1 cellular context compared by ENCODE assay signal in the genomic region with DNA sequence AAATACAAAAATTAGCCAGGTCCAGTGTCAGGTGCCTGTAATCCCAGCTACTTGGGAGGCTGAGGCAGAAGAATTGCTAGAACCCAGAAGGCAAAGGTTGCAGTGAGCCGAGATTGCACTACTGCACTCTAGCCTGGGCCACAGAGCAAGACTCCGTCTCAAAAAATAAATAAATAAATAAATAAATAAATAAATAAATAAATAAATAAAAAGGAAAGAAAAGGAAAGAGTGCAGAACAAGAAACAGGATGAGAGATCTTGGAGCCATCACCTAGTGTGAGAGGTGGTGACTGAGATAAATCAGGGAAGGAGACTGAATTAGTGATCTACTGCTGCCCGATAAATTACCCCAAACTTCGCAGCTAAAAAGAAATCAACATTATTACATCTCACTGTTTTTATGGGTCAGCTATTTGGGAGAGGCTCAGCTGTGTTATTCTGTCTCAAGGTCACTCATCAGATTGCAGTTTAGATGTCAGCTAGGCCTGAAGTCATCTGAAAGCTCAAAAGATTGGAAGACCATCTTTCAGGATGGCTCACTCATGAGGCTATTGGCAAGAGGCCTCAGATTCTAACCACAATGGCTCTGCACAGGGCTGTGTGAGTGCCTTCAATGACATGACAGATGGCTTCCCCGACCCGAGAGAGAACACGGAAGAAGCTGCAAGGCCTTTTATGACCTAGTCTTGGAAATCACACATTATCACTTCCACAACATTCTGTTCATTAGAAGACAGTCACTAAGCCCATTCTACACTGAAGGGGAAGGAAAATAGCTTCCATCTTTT.
TF ChIP-seq lines count a peak whose summit lies in the region.

No MANE protein-coding gene starts in this region.

TF ChIP-seq in HEK293, 187 proteins besides CTCF, POLR2A, EP300 and RAD21 (continued from another document and continues in another):
- TF ChIP-seq, protein P1, sequence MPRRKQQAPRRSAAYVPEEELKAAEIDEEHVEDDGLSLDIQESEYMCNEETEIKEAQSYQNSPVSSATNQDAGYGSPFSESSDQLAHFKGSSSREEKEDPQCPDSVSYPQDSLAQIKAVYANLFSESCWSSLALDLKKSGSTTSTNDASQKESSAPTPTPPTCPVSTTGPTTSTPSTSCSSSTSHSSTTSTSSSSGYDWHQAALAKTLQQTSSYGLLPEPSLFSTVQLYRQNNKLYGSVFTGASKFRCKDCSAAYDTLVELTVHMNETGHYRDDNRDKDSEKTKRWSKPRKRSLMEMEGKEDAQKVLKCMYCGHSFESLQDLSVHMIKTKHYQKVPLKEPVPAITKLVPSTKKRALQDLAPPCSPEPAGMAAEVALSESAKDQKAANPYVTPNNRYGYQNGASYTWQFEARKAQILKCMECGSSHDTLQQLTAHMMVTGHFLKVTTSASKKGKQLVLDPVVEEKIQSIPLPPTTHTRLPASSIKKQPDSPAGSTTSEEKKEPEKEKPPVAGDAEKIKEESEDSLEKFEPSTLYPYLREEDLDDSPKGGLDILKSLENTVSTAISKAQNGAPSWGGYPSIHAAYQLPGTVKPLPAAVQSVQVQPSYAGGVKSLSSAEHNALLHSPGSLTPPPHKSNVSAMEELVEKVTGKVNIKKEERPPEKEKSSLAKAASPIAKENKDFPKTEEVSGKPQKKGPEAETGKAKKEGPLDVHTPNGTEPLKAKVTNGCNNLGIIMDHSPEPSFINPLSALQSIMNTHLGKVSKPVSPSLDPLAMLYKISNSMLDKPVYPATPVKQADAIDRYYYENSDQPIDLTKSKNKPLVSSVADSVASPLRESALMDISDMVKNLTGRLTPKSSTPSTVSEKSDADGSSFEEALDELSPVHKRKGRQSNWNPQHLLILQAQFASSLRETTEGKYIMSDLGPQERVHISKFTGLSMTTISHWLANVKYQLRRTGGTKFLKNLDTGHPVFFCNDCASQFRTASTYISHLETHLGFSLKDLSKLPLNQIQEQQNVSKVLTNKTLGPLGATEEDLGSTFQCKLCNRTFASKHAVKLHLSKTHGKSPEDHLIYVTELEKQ (tag by site-specific recombination; IDR thresholded peaks at IDR 0.05; ENCODE audit: borderline replicate concordance): no peak
- TF ChIP-seq ZEB2 (tag by site-specific recombination; IDR thresholded peaks at IDR 0.05): no peak
- no peak for TF ChIP-seq ZNF169 (tag by site-specific recombination; IDR thresholded peaks at IDR 0.05)
- TF ChIP-seq ZNF596 (tag by site-specific recombination; IDR thresholded peaks at IDR 0.05): no peak
- peak; percentile 52; the same call in 1 of the 2 replicates for TF ChIP-seq ZFP37 (tag by site-specific recombination; IDR thresholded peaks at IDR 0.05)
- TF ChIP-seq GLIS2 (tag by site-specific recombination; IDR thresholded peaks at IDR 0.05): no peak
- TF ChIP-seq, protein P2, sequence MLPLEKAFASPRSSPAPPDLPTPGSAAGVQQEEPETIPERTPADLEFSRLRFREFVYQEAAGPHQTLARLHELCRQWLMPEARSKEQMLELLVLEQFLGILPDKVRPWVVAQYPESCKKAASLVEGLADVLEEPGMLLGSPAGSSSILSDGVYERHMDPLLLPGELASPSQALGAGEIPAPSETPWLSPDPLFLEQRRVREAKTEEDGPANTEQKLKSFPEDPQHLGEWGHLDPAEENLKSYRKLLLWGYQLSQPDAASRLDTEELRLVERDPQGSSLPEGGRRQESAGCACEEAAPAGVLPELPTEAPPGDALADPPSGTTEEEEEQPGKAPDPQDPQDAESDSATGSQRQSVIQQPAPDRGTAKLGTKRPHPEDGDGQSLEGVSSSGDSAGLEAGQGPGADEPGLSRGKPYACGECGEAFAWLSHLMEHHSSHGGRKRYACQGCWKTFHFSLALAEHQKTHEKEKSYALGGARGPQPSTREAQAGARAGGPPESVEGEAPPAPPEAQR (tag by site-specific recombination; IDR thresholded peaks at IDR 0.05): no peak
- TF ChIP-seq ZBTB48 (tag by site-specific recombination; IDR thresholded peaks at IDR 0.05): no peak
- no peak for TF ChIP-seq ZNF76 (tag by site-specific recombination; IDR thresholded peaks at IDR 0.05; ENCODE audit: borderline replicate concordance, low read depth)
- TF ChIP-seq, protein P3, sequence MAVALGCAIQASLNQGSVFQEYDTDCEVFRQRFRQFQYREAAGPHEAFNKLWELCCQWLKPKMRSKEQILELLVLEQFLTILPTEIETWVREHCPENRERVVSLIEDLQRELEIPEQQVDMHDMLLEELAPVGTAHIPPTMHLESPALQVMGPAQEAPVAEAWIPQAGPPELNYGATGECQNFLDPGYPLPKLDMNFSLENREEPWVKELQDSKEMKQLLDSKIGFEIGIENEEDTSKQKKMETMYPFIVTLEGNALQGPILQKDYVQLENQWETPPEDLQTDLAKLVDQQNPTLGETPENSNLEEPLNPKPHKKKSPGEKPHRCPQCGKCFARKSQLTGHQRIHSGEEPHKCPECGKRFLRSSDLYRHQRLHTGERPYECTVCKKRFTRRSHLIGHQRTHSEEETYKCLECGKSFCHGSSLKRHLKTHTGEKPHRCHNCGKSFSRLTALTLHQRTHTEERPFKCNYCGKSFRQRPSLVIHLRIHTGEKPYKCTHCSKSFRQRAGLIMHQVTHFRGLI (tag by site-specific recombination; IDR thresholded peaks at IDR 0.05): no peak
- TF ChIP-seq, protein P4, sequence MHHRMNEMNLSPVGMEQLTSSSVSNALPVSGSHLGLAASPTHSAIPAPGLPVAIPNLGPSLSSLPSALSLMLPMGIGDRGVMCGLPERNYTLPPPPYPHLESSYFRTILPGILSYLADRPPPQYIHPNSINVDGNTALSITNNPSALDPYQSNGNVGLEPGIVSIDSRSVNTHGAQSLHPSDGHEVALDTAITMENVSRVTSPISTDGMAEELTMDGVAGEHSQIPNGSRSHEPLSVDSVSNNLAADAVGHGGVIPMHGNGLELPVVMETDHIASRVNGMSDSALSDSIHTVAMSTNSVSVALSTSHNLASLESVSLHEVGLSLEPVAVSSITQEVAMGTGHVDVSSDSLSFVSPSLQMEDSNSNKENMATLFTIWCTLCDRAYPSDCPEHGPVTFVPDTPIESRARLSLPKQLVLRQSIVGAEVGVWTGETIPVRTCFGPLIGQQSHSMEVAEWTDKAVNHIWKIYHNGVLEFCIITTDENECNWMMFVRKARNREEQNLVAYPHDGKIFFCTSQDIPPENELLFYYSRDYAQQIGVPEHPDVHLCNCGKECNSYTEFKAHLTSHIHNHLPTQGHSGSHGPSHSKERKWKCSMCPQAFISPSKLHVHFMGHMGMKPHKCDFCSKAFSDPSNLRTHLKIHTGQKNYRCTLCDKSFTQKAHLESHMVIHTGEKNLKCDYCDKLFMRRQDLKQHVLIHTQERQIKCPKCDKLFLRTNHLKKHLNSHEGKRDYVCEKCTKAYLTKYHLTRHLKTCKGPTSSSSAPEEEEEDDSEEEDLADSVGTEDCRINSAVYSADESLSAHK (tag by site-specific recombination; IDR thresholded peaks at IDR 0.05): no peak
- TF ChIP-seq, protein P5, sequence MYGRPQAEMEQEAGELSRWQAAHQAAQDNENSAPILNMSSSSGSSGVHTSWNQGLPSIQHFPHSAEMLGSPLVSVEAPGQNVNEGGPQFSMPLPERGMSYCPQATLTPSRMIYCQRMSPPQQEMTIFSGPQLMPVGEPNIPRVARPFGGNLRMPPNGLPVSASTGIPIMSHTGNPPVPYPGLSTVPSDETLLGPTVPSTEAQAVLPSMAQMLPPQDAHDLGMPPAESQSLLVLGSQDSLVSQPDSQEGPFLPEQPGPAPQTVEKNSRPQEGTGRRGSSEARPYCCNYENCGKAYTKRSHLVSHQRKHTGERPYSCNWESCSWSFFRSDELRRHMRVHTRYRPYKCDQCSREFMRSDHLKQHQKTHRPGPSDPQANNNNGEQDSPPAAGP (tag by site-specific recombination; IDR thresholded peaks at IDR 0.05): no peak
- TF ChIP-seq ZNF37A (tag by site-specific recombination; IDR thresholded peaks at IDR 0.05): no peak
- TF ChIP-seq ZNF776 (tag by site-specific recombination; IDR thresholded peaks at IDR 0.05; ENCODE audit: borderline replicate concordance): no peak
- TF ChIP-seq SP7 (tag by site-specific recombination; IDR thresholded peaks at IDR 0.05): no peak
- TF ChIP-seq REPIN1 (tag by site-specific recombination; IDR thresholded peaks at IDR 0.05; ENCODE audit: low read depth): no peak
- no peak for TF ChIP-seq SCRT2 (tag by site-specific recombination; IDR thresholded peaks at IDR 0.05)
- TF ChIP-seq ZNF555 (tag by site-specific recombination; conservative IDR thresholded peaks at IDR 0.05): peak; percentile 98
- TF ChIP-seq, protein P6, sequence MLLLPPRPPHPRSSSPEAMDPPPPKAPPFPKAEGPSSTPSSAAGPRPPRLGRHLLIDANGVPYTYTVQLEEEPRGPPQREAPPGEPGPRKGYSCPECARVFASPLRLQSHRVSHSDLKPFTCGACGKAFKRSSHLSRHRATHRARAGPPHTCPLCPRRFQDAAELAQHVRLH (tag by site-specific recombination; IDR thresholded peaks at IDR 0.05): peak; percentile 61; the same call in 1 of the 2 replicates
- TF ChIP-seq, protein P7, sequence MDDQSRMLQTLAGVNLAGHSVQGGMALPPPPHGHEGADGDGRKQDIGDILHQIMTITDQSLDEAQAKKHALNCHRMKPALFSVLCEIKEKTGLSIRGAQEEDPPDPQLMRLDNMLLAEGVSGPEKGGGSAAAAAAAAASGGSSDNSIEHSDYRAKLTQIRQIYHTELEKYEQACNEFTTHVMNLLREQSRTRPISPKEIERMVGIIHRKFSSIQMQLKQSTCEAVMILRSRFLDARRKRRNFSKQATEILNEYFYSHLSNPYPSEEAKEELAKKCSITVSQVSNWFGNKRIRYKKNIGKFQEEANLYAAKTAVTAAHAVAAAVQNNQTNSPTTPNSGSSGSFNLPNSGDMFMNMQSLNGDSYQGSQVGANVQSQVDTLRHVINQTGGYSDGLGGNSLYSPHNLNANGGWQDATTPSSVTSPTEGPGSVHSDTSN (CRISPR knock-in tag; IDR thresholded peaks at IDR 0.05): no peak
- TF ChIP-seq ZNF202 (tag by site-specific recombination; IDR thresholded peaks at IDR 0.05; ENCODE audit: borderline replicate concordance): peak; percentile 84
- no peak for TF ChIP-seq ZNF157 (tag by site-specific recombination; IDR thresholded peaks at IDR 0.05)
- TF ChIP-seq ZIC2 (tag by site-specific recombination; IDR thresholded peaks at IDR 0.05): no peak
- no peak for TF ChIP-seq ZNF843 (tag by site-specific recombination; IDR thresholded peaks at IDR 0.05)
- TF ChIP-seq ZNF514 (tag by site-specific recombination; IDR thresholded peaks at IDR 0.05): 0 out of 2 replicates have a peak, but pooled peaks have one; percentile 37
- TF ChIP-seq ZNF558 (tag by site-specific recombination; IDR thresholded peaks at IDR 0.05): peak; percentile 76; the same call in 1 of the 2 replicates
- TF ChIP-seq ZBTB17 (tag by site-specific recombination; IDR thresholded peaks at IDR 0.05): no peak
- no peak for TF ChIP-seq ZNF747 (tag by site-specific recombination; IDR thresholded peaks at IDR 0.05)
- no peak for TF ChIP-seq ZNF600 (tag by site-specific recombination; IDR thresholded peaks at IDR 0.05)
- TF ChIP-seq ZNF571 (tag by site-specific recombination; IDR thresholded peaks at IDR 0.05): no peak
- TF ChIP-seq ZNF391 (tag by site-specific recombination; IDR thresholded peaks at IDR 0.05; ENCODE audit: borderline replicate concordance, low read depth): no peak
- TF ChIP-seq ZBTB1 (tag by site-specific recombination; IDR thresholded peaks at IDR 0.05): no peak
- TF ChIP-seq ZNF121 (tag by site-specific recombination; IDR thresholded peaks at IDR 0.05): peak; percentile 56; the same call in 1 of the 2 replicates
- no peak for TF ChIP-seq ZNF561 (tag by site-specific recombination; IDR thresholded peaks at IDR 0.05; ENCODE audit: borderline replicate concordance)
- TF ChIP-seq SCRT1 (tag by site-specific recombination; IDR thresholded peaks at IDR 0.05; ENCODE audit: borderline replicate concordance): no peak
- TF ChIP-seq, protein P8, sequence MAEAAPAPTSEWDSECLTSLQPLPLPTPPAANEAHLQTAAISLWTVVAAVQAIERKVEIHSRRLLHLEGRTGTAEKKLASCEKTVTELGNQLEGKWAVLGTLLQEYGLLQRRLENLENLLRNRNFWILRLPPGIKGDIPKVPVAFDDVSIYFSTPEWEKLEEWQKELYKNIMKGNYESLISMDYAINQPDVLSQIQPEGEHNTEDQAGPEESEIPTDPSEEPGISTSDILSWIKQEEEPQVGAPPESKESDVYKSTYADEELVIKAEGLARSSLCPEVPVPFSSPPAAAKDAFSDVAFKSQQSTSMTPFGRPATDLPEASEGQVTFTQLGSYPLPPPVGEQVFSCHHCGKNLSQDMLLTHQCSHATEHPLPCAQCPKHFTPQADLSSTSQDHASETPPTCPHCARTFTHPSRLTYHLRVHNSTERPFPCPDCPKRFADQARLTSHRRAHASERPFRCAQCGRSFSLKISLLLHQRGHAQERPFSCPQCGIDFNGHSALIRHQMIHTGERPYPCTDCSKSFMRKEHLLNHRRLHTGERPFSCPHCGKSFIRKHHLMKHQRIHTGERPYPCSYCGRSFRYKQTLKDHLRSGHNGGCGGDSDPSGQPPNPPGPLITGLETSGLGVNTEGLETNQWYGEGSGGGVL (tag by site-specific recombination; IDR thresholded peaks at IDR 0.05): no peak
- no peak for TF ChIP-seq ZNF549 (tag by site-specific recombination; IDR thresholded peaks at IDR 0.05)
- peak; percentile 85; the same call in 1 of the 2 replicates for TF ChIP-seq ZNF19 (tag by site-specific recombination; IDR thresholded peaks at IDR 0.05; ENCODE audit: low read depth)
- no peak for TF ChIP-seq ZNF214 (tag by site-specific recombination; IDR thresholded peaks at IDR 0.05; ENCODE audit: borderline replicate concordance)
- TF ChIP-seq, protein P9, sequence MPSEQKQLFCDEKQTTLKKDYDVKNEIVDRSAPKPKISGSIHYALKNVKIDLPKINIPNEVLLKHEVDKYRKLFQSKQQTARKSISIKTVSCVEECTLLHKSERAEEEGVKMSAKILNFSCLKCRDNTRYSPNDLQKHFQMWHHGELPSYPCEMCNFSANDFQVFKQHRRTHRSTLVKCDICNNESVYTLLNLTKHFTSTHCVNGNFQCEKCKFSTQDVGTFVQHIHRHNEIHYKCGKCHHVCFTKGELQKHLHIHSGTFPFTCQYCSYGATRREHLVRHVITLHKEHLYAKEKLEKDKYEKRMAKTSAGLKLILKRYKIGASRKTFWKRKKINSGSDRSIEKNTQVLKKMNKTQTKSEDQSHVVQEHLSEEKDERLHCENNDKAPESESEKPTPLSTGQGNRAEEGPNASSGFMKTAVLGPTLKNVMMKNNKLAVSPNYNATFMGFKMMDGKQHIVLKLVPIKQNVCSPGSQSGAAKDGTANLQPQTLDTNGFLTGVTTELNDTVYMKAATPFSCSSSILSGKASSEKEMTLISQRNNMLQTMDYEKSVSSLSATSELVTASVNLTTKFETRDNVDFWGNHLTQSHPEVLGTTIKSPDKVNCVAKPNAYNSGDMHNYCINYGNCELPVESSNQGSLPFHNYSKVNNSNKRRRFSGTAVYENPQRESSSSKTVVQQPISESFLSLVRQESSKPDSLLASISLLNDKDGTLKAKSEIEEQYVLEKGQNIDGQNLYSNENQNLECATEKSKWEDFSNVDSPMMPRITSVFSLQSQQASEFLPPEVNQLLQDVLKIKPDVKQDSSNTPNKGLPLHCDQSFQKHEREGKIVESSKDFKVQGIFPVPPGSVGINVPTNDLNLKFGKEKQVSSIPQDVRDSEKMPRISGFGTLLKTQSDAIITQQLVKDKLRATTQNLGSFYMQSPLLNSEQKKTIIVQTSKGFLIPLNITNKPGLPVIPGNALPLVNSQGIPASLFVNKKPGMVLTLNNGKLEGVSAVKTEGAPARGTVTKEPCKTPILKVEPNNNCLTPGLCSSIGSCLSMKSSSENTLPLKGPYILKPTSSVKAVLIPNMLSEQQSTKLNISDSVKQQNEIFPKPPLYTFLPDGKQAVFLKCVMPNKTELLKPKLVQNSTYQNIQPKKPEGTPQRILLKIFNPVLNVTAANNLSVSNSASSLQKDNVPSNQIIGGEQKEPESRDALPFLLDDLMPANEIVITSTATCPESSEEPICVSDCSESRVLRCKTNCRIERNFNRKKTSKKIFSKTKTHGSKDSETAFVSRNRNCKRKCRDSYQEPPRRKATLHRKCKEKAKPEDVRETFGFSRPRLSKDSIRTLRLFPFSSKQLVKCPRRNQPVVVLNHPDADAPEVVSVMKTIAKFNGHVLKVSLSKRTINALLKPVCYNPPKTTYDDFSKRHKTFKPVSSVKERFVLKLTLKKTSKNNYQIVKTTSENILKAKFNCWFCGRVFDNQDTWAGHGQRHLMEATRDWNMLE (tag by site-specific recombination; conservative IDR thresholded peaks at IDR 0.05; ENCODE audit: low read depth): peak; percentile 93
